13 cellular contexts compared by ENCODE assay signal in genomic region chrX:10045327-10046000, GRCh38.
A peak's percentile ranks its signal among the peaks of the same experiment; 100 is the strongest.
DNase-seq lines count a peak whose midpoint lies in the region; TF ChIP-seq lines count a peak whose summit lies in the region.
"Had no signal": no experiment of that assay in that cellular context is flagged by ENCODE, and none has a peak within 500 bp of the region (broad histone marks: within the 10 kb centered on the region; RNA-seq: fewer than 3 reads in every experiment).

No MANE protein-coding gene starts in this region.

- H2AFZ ChIP-seq in smooth muscle cell (ENCODE audit: low read depth) (no peak overlapping the region), PC-9 (no peak overlapping the region)

- H3K79me2 ChIP-seq in smooth muscle cell (ENCODE audit: low read depth) (no peaks in the 10 kb centered on the region), PC-9 (ENCODE audit: low read depth) (0 out of 2 replicates have a peak, but pooled peaks cover 4% of the 10 kb centered on the region)

- H3K9ac ChIP-seq in stomach smooth muscle (ENCODE audit: low read length in 2 of 2) (no peak overlapping the region), smooth muscle cell (ENCODE audit: low read depth) (no peak overlapping the region)

- H4K20me1 ChIP-seq in smooth muscle cell (ENCODE audit: low read depth), result peaks cover 47% of the 10 kb centered on the region
- H4K20me1 ChIP-seq in PC-9 (ENCODE audit: insufficient read depth), result no peaks in the 10 kb centered on the region

- H3K4me1 ChIP-seq in stomach smooth muscle (ENCODE audit: control insufficient read depth, insufficient read depth, low read length), result peaks cover 38% of the 10 kb centered on the region
- H3K4me1 ChIP-seq in smooth muscle cell (ENCODE audit: low read depth), result peaks cover 3% of the 10 kb centered on the region
- H3K4me1 ChIP-seq in PC-9 (replicated peaks; ENCODE audit: insufficient read depth), result no peaks in the 10 kb centered on the region

- no peak overlapping the region for H3K4me3 ChIP-seq in lower leg skin (ENCODE audit: low read depth, poor library complexity, severe bottlenecking)
- no peak overlapping the region for H3K4me3 ChIP-seq in stomach smooth muscle (ENCODE audit: low read length in 2 of 2)
- no peak overlapping the region for H3K4me3 ChIP-seq in smooth muscle cell
- no peak overlapping the region for H3K4me3 ChIP-seq in PC-9
- H3K4me3 ChIP-seq: skin epidermis had no signal

- H3K27me3 ChIP-seq in stomach smooth muscle (ENCODE audit: control insufficient read depth in 1 of 2, insufficient read depth in 2 of 2, low read length in 2 of 2), result peaks cover 0 to 4% of the 10 kb centered on the region in 2 donors
- H3K27me3 ChIP-seq in smooth muscle cell (ENCODE audit: low read depth), result no peaks in the 10 kb centered on the region
- no peaks in the 10 kb centered on the region for H3K27me3 ChIP-seq in PC-9 (ENCODE audit: insufficient read depth, low read depth)
- H3K27me3 ChIP-seq: neutrophil had no signal

- H3K9me2 ChIP-seq in PC-9 (ENCODE audit: insufficient read depth), result no peaks in the 10 kb centered on the region

- in situ Hi-C loops in G401 (cut with HindIII; ENCODE audit: low sequenced_read_pairs), result no loop called here

- H3K27ac ChIP-seq in stomach smooth muscle (ENCODE audit: low read length) (peak overlapping the region; percentile 46), smooth muscle cell (ENCODE audit: low read depth) (no peak overlapping the region), PC-9 (no peak overlapping the region)
- H3K27ac ChIP-seq: neutrophil had no signal

- H3K9me3 ChIP-seq in stomach smooth muscle (ENCODE audit: control insufficient read depth in 2 of 2, low read length in 2 of 2) (no peaks in the 10 kb centered on the region), smooth muscle cell (replicated peaks; ENCODE audit: low read depth) (no peaks in the 10 kb centered on the region), PC-9 (ENCODE audit: insufficient read depth, low read depth) (no peaks in the 10 kb centered on the region)
- H3K9me3 ChIP-seq: neutrophil had no signal

- no peaks in the 10 kb centered on the region for H3F3A ChIP-seq in smooth muscle cell (ENCODE audit: low read depth)
- H3F3A ChIP-seq in PC-9 (ENCODE audit: insufficient read depth, low read depth), result no peaks in the 10 kb centered on the region

- intact Hi-C loops in lower leg skin (cut with DNase I; ENCODE audit: low total_unique reads), result no loop called here
- intact Hi-C loops in PC-9 (cut with micrococcal nuclease; ENCODE audit: unreplicated experiment), result no loop called here

- H3K4me2 ChIP-seq in smooth muscle cell (no peak overlapping the region), PC-9 (no peak overlapping the region)

- TF ChIP-seq CTCF in lower leg skin (IDR thresholded peaks at IDR 0.05) (no peak), smooth muscle cell (IDR thresholded peaks at IDR 0.05; ENCODE audit: borderline replicate concordance, insufficient read depth, poor library complexity, severe bottlenecking) (no peak), PC-9 (conservative IDR thresholded peaks at IDR 0.05) (no peak)

- CTCF ChIA-PET in PC-9 (lab: Charles Lee), result no interaction called here

- TF ChIP-seq POLR2A in erythroblast (IDR thresholded peaks at IDR 0.05; ENCODE audit: low read length) (peak; percentile 64), lower leg skin (IDR thresholded peaks at IDR 0.05) (no peak)

- POLR2A ChIA-PET in PC-9 (lab: Charles Lee; ENCODE audit: unreplicated experiment), result no interaction called here

- WGBS in lower leg skin, 2 donors, result 51 to 69% methylated on average over 6 to 13 of the region's 13 CpGs
- WGBS in smooth muscle cell (ENCODE audit: low lambda C conversion rate), result 77% methylated on average over 13 of the region's 13 CpGs

- H3K36me3 ChIP-seq in stomach smooth muscle (ENCODE audit: control insufficient read depth in 2 of 2, insufficient read depth in 2 of 2, low read length in 2 of 2), result no peaks in the 10 kb centered on the region
- no peaks in the 10 kb centered on the region for H3K36me3 ChIP-seq in smooth muscle cell (ENCODE audit: low read depth)
- no peaks in the 10 kb centered on the region for H3K36me3 ChIP-seq in PC-9 (ENCODE audit: low read depth)
- H3K36me3 ChIP-seq: neutrophil had no signal

- no TSS peak for BruUV-seq in PC-9 (replicated peaks; lab: Mats Ljungman, UMichigan)

- DNase-seq in OCI-M1 (lab: John Stamatoyannopoulos, UW) (peak; percentile 8), erythroblast (lab: John Stamatoyannopoulos, UW) (peak; percentile 85 to 89), lower leg skin (ENCODE audit: low spot score in 2 of 2) (peak; percentile 33 to 82), smooth muscle cell (lab: John Stamatoyannopoulos, UW; ENCODE audit: unreplicated experiment) (no peak), PC-9 (no peak), G401 (ENCODE audit: low spot score) (no peak), cerebellar nuclear complex (lab: John Stamatoyannopoulos, UW) (no peak)
- DNase-seq: GDM1, NCI-H2081, NCI-H524 had no signal

Comparison
In these comparisons a context has a peak if more than half of its experiments do, and no peak if none do; other contexts are left out.
1. DNase-seq: peak in OCI-M1 (single experiment), erythroblast (2 of 2) and lower leg skin (2 of 2); none in smooth muscle cell (single experiment), PC-9 (0 of 2), G401 (single experiment) and cerebellar nuclear complex (0 of 2).